8 cellular contexts compared by ENCODE assay signal in genomic region chr1:32179443-32180185, GRCh38. TPM values are rescaled to one million over a fixed set of nuclear protein-coding genes. Genes with fewer than 3 reads are reported as not detected.
DNase-seq lines count a peak whose midpoint lies in the region; ATAC-seq and TF ChIP-seq lines count a peak whose summit lies in the region.

TSS of gene TXLNA (plus strand) at chr1:32179675. CDS start at chr1:32180346, 671 bp downstream.

- H3K4me1 ChIP-seq in KMS-11 (ENCODE audit: low read depth, poor library complexity, severe bottlenecking) (peaks cover 65% of the 10 kb centered on the region), Panc1 (ENCODE audit: control insufficient read depth, insufficient read depth, low read length) (peaks cover 33% of the 10 kb centered on the region), esophagus squamous epithelium (peaks cover 16 to 56% (median 44%) of the 10 kb centered on the region in 3 donors)

- H3K27me3 Mint-ChIP-seq in activated T-cell treated with anti-CD3 and anti-CD28 coated beads, Interleukin-2, amount 50 U/mL, for 72 hours (ENCODE audit: low read depth), result no peaks in the 10 kb centered on the region
- no peaks in the 10 kb centered on the region for H3K27me3 Mint-ChIP-seq in naive B cell
- H3K27me3 Mint-ChIP-seq in stimulated activated memory B cell treated with anti-CD40 and anti-IgM and Interleukin-4, amounts not matched to agents 10 μg/mL and 1 μg/mL and 100 μg/mL, for 72 hours, result no peaks in the 10 kb centered on the region

- peak within 1 kb of the TSS; percentile 62 for H2AFZ ChIP-seq in KMS-11 (ENCODE audit: low read depth)

- intact Hi-C loops in Panc1 (cut with micrococcal nuclease; ENCODE audit: unreplicated experiment) (no loop called here), esophagus squamous epithelium (cut with DNase I) (no loop called here)

- peak within 1 kb of the TSS; percentile 48 for H3K4me3 ChIP-seq in KMS-11 (IDR thresholded peaks at IDR 0.05; ENCODE audit: insufficient read depth, low read depth, low read length)
- peak within 1 kb of the TSS; percentile 77 to 93 for H3K4me3 ChIP-seq in Panc1 (ENCODE audit: low read depth in 2 of 2, low read length in 2 of 2)
- peak within 1 kb of the TSS; percentile 45 to 81 (median 70) for H3K4me3 ChIP-seq in esophagus squamous epithelium

- peaks cover 19% of the 10 kb centered on the region; the same call in 1 of the 2 replicates for H3K36me3 ChIP-seq in KMS-11 (ENCODE audit: insufficient read depth)
- H3K36me3 ChIP-seq in Panc1 (ENCODE audit: control insufficient read depth, insufficient read depth, low read length), result 0 out of 2 replicates have a peak, but pooled peaks cover 2% of the 10 kb centered on the region
- peaks cover 1 to 42% (median 9%) of the 10 kb centered on the region in 3 donors for H3K36me3 ChIP-seq in esophagus squamous epithelium

- TF ChIP-seq POLR2A in esophagus squamous epithelium (IDR thresholded peaks at IDR 0.05), result peak in 2 of 4 donors; percentile 50 to 57

- BruUV-seq in Panc1 (replicated peaks; lab: Mats Ljungman, UMichigan), result no TSS peak

- no peaks in the 10 kb centered on the region for H4K20me1 ChIP-seq in KMS-11 (ENCODE audit: insufficient read depth)

- H3K9me3 ChIP-seq in Panc1 (ENCODE audit: control insufficient read depth, insufficient read depth, low read depth, low read length) (no peaks in the 10 kb centered on the region), esophagus squamous epithelium (no peaks in the 10 kb centered on the region)

- H3K4me3 Mint-ChIP-seq in activated T-cell treated with anti-CD3 and anti-CD28 coated beads, Interleukin-2, amount 50 U/mL, for 72 hours, result peak within 1 kb of the TSS; percentile 98 to 99
- peak within 1 kb of the TSS; percentile 90 to 97 (median 93) for H3K4me3 Mint-ChIP-seq in naive B cell
- peak within 1 kb of the TSS; percentile 97 for H3K4me3 Mint-ChIP-seq in stimulated activated memory B cell treated with anti-CD40 and anti-IgM and Interleukin-4, amounts not matched to agents 10 μg/mL and 1 μg/mL and 100 μg/mL, for 72 hours

- H3K79me2 ChIP-seq in KMS-11 (ENCODE audit: insufficient read depth, low read depth), result peaks cover 45% of the 10 kb centered on the region

- H3K27ac ChIP-seq in KMS-11, result peak within 1 kb of the TSS; percentile 56
- peak within 1 kb of the TSS; percentile 97 for H3K27ac ChIP-seq in Panc1 (ENCODE audit: low read length)
- H3K27ac ChIP-seq in esophagus squamous epithelium, result peak within 1 kb of the TSS; percentile 87 to 98 (median 96)

- no peaks in the 10 kb centered on the region for H3K27me3 ChIP-seq in KMS-11 (ENCODE audit: insufficient read depth, low read depth)
- H3K27me3 ChIP-seq in Panc1 (ENCODE audit: control insufficient read depth, insufficient read depth, low read length), result no peaks in the 10 kb centered on the region
- H3K27me3 ChIP-seq in esophagus squamous epithelium, result no peaks in the 10 kb centered on the region

- 0 to 3% methylated on average over 2 to 4 of the region's 79 CpGs for WGBS in esophagus squamous epithelium, 2 donors

- POLR2A ChIA-PET in Panc1 (lab: Charles Lee), result interaction anchor here (0.6 to 1.2 kb wide), 5 partner anchors 18 to 637 kb away, joined by 3 to 8 read pairs (median 5); no protein-coding TSS in a partner anchor

- CTCF ChIA-PET in Panc1 (lab: Charles Lee), result no interaction called here

- ATAC-seq in GM21723 (IDR thresholded peaks at IDR 0.05; ENCODE audit: unreplicated experiment) (peak; percentile 77), Panc1 (peak; percentile 96), naive B cell (ENCODE audit: low read depth in 2 of 2) (peak; percentile 89 to 90)
- peak; percentile 87 to 91 for ATAC-seq in activated T-cell treated with anti-CD3 and anti-CD28 coated beads, Interleukin-2, amount 50 U/mL, for 72 hours (replicated peaks in 1 of 2)
- peak; percentile 96 for ATAC-seq in stimulated activated memory B cell treated with anti-CD40 and anti-IgM and Interleukin-4, amounts not matched to agents 10 μg/mL and 1 μg/mL and 100 μg/mL, for 72 hours

- DNase-seq in DMS53 treated with DMSO at 0.1 percent for 48 hours (lab: John Stamatoyannopoulos, UW; ENCODE audit: unreplicated experiment), result peak; percentile 87
- peak; percentile 63 for DNase-seq in Panc1 (ENCODE audit: low read depth, low spot score)
- peak; percentile 93 to 94 for DNase-seq in activated T-cell treated with anti-CD3 and anti-CD28 coated beads, Interleukin-2, amount 50 U/mL, for 72 hours
- peak; percentile 79 for DNase-seq in esophagus squamous epithelium (lab: John Stamatoyannopoulos, UW)
- peak; percentile 89 for DNase-seq in naive B cell

- in situ Hi-C loops in Panc1 (cut with HindIII; ENCODE audit: low pct_unique_long_range_greater_than_20kb, low sequenced_read_pairs), result no loop called here

- peak within 1 kb of the TSS; percentile 79 for H3K4me2 ChIP-seq in KMS-11

- H3K4me1 Mint-ChIP-seq in activated T-cell treated with anti-CD3 and anti-CD28 coated beads, Interleukin-2, amount 50 U/mL, for 72 hours (ENCODE audit: low read depth), result peaks cover 53% of the 10 kb centered on the region
- H3K4me1 Mint-ChIP-seq in naive B cell, result peaks cover 28 to 41% (median 30%) of the 10 kb centered on the region in 3 donors
- H3K4me1 Mint-ChIP-seq in stimulated activated memory B cell treated with anti-CD40 and anti-IgM and Interleukin-4, amounts not matched to agents 10 μg/mL and 1 μg/mL and 100 μg/mL, for 72 hours, result peaks cover 45% of the 10 kb centered on the region

- H3K36me3 Mint-ChIP-seq in activated T-cell treated with anti-CD3 and anti-CD28 coated beads, Interleukin-2, amount 50 U/mL, for 72 hours (ENCODE audit: insufficient read depth in 2 of 2), result peaks cover 22 to 35% of the 10 kb centered on the region in 2 donors
- peaks cover 0 to 8% of the 10 kb centered on the region in 2 donors for H3K36me3 Mint-ChIP-seq in naive B cell
- peaks cover 37% of the 10 kb centered on the region for H3K36me3 Mint-ChIP-seq in stimulated activated memory B cell treated with anti-CD40 and anti-IgM and Interleukin-4, amounts not matched to agents 10 μg/mL and 1 μg/mL and 100 μg/mL, for 72 hours

- no peaks in the 10 kb centered on the region for H3K9me3 Mint-ChIP-seq in activated T-cell treated with anti-CD3 and anti-CD28 coated beads, Interleukin-2, amount 50 U/mL, for 72 hours
- no peaks in the 10 kb centered on the region for H3K9me3 Mint-ChIP-seq in naive B cell
- H3K9me3 Mint-ChIP-seq in stimulated activated memory B cell treated with anti-CD40 and anti-IgM and Interleukin-4, amounts not matched to agents 10 μg/mL and 1 μg/mL and 100 μg/mL, for 72 hours, result no peaks in the 10 kb centered on the region

- peak within 1 kb of the TSS; percentile 80 for H3K9ac ChIP-seq in KMS-11

- peak within 1 kb of the TSS; percentile 98 for H3K27ac Mint-ChIP-seq in activated T-cell treated with anti-CD3 and anti-CD28 coated beads, Interleukin-2, amount 50 U/mL, for 72 hours
- H3K27ac Mint-ChIP-seq in naive B cell, result peak within 1 kb of the TSS; percentile 94 to 100 (median 98)
- peak within 1 kb of the TSS; percentile 99 for H3K27ac Mint-ChIP-seq in stimulated activated memory B cell treated with anti-CD40 and anti-IgM and Interleukin-4, amounts not matched to agents 10 μg/mL and 1 μg/mL and 100 μg/mL, for 72 hours

- TF ChIP-seq CTCF in KMS-11 (conservative IDR thresholded peaks at IDR 0.05; ENCODE audit: low read depth, low read length), result no peak
- no peak for TF ChIP-seq CTCF in Panc1 (IDR thresholded peaks at IDR 0.05)
- TF ChIP-seq CTCF in esophagus squamous epithelium (IDR thresholded peaks at IDR 0.05), result peak in 2 of 6 experiments; percentile 1 to 5

RNA-seq across cellular contexts. Expression of gene TXLNA, which starts in this region (rescaled TPM):
- total RNA-seq in Panc1 (2021; ENCODE audit: unreplicated experiment), result 115 TPM
- 52.8 TPM for polyA plus RNA-seq in Panc1 (2012; ENCODE audit: insufficient read length)
- 100 to 1,000 TPM in 1 of 2 donors, 10 to 100 TPM in 1; 97.1 to 113 TPM for total RNA-seq in activated T-cell treated with anti-CD3 and anti-CD28 coated beads, Interleukin-2, amount 50 U/mL, for 72 hours
- total RNA-seq in esophagus squamous epithelium, result 10 to 100 TPM; 34.5 to 54.0 (median 40.7) TPM
- 10 to 100 TPM; 12.0 to 29.8 (median 20.6) TPM for polyA plus RNA-seq in naive B cell (ENCODE audit: low read depth in 6 of 6)

Comparison
In these comparisons a context has a peak if more than half of its experiments do, and no peak if none do; other contexts are left out.
1. Peak in every context shown above with its lines: DNase-seq, ATAC-seq, H3K4me3 ChIP-seq and H3K27ac ChIP-seq.